1 cellular context compared by ENCODE assay signal in the genomic region with DNA sequence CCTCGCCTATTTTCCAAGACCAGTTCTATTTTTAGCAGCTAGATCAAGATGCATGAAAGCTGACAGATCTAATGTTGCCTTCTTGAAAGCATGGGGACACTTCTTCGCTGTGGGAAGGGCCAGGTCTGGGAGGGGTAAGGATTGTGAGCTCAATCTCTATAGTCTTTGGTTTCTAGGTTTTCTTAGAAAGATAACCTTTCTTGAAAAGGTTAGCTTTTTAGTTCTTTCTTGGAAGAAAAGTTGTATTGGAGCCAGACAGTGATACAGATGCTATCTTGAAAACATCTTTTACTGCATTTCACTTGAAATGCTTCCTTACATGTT.
TF ChIP-seq lines count a peak whose summit lies in the region.

No MANE protein-coding gene starts in this region.

TF ChIP-seq in neural cell, 6 proteins besides CTCF, POLR2A, EP300 and RAD21 (continued from another document):
- TF ChIP-seq, protein P1, sequence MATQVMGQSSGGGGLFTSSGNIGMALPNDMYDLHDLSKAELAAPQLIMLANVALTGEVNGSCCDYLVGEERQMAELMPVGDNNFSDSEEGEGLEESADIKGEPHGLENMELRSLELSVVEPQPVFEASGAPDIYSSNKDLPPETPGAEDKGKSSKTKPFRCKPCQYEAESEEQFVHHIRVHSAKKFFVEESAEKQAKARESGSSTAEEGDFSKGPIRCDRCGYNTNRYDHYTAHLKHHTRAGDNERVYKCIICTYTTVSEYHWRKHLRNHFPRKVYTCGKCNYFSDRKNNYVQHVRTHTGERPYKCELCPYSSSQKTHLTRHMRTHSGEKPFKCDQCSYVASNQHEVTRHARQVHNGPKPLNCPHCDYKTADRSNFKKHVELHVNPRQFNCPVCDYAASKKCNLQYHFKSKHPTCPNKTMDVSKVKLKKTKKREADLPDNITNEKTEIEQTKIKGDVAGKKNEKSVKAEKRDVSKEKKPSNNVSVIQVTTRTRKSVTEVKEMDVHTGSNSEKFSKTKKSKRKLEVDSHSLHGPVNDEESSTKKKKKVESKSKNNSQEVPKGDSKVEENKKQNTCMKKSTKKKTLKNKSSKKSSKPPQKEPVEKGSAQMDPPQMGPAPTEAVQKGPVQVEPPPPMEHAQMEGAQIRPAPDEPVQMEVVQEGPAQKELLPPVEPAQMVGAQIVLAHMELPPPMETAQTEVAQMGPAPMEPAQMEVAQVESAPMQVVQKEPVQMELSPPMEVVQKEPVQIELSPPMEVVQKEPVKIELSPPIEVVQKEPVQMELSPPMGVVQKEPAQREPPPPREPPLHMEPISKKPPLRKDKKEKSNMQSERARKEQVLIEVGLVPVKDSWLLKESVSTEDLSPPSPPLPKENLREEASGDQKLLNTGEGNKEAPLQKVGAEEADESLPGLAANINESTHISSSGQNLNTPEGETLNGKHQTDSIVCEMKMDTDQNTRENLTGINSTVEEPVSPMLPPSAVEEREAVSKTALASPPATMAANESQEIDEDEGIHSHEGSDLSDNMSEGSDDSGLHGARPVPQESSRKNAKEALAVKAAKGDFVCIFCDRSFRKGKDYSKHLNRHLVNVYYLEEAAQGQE (IDR thresholded peaks at IDR 0.05; ENCODE audit: borderline replicate concordance), result no peak
- TF ChIP-seq POLR2AphosphoS5 (IDR thresholded peaks at IDR 0.05), result no peak
